ENCODE assay signal across 20 cellular contexts in genomic region chr2:26572589-26572988, GRCh38.
"Had no signal": no experiment of that assay in that cellular context is flagged by ENCODE, and none has a peak within 500 bp of the region (broad histone marks: within the 10 kb centered on the region; RNA-seq: fewer than 3 reads in every experiment).

No MANE protein-coding gene starts in this region.

- H3K4me3 ChIP-seq: breast epithelium, dorsolateral prefrontal cortex, esophagus muscularis mucosa, thoracic aorta, upper lobe of left lung had no signal

- H3K27ac Mint-ChIP-seq: activated naive CD4-positive, alpha-beta T cell treated with anti-CD3 and anti-CD28 coated beads, Interleukin-2, amount 50 U/mL, for 72 hours; activated T-helper 17 cell treated with anti-CD3 and anti-CD28 coated beads, Interleukin-2, amount 50 U/mL, for 72 hours; effector memory CD8-positive, alpha-beta T cell; nephron; T-cell; T-helper 2 cell treated with Interferon-gamma antibody and Interleukin-4, amounts not matched to agents 5 μg/mL and 100 μg/mL, for 36 hours had no signal

- H3K36me3 Mint-ChIP-seq: activated naive CD4-positive, alpha-beta T cell treated with anti-CD3 and anti-CD28 coated beads, Interleukin-2, amount 50 U/mL, for 72 hours; T-cell had no signal

- ATAC-seq: activated naive CD4-positive, alpha-beta T cell treated with anti-CD3 and anti-CD28 coated beads, Interleukin-2, amount 50 U/mL, for 72 hours; activated T-helper 17 cell treated with anti-CD3 and anti-CD28 coated beads, Interleukin-2, amount 50 U/mL, for 72 hours; effector memory CD8-positive, alpha-beta T cell; left ventricle myocardium superior; T-cell had no signal

- H3K9ac ChIP-seq: parathyroid adenoma had no signal

- H2AFZ ChIP-seq: parathyroid adenoma had no signal

- DNase-seq: activated CD4-positive, CD25-positive, alpha-beta regulatory T cell treated with anti-CD3 and anti-CD28 coated beads, Interleukin-2, amount 50 U/mL, for 72 hours; activated T-cell treated with anti-CD3 and anti-CD28 coated beads, Interleukin-2, amount 50 U/mL, for 1 hour; effector memory CD8-positive, alpha-beta T cell; hypothalamus; left ventricle myocardium superior; stimulated activated CD4-positive, alpha-beta T cell treated with anti-CD3 and anti-CD28 coated beads, Interleukin-4, amount 100 ng/mL, for 24 hours; stimulated activated naive CD4-positive, alpha-beta T cell treated with Interleukin-2 at 50 U/mL for 16 hours; T-cell had no signal

- H3K4me1 ChIP-seq: breast epithelium, esophagus muscularis mucosa, parathyroid adenoma had no signal

- H3K9me3 ChIP-seq: breast epithelium, esophagus muscularis mucosa, thoracic aorta, upper lobe of left lung had no signal

- H3K4me3 Mint-ChIP-seq: activated T-helper 17 cell treated with anti-CD3 and anti-CD28 coated beads, Interleukin-2, amount 50 U/mL, for 72 hours; central memory CD8-positive, alpha-beta T cell; effector memory CD8-positive, alpha-beta T cell; nephron; T-cell; T-helper 2 cell treated with Interferon-gamma antibody and Interleukin-4, amounts not matched to agents 5 μg/mL and 100 μg/mL, for 36 hours had no signal

- H3K27ac ChIP-seq: breast epithelium, dorsolateral prefrontal cortex, esophagus muscularis mucosa, parathyroid adenoma, thoracic aorta, upper lobe of left lung, VCaP had no signal

- H3K9me3 Mint-ChIP-seq: activated naive CD4-positive, alpha-beta T cell treated with anti-CD3 and anti-CD28 coated beads, Interleukin-2, amount 50 U/mL, for 72 hours; activated T-helper 17 cell treated with anti-CD3 and anti-CD28 coated beads, Interleukin-2, amount 50 U/mL, for 72 hours; central memory CD8-positive, alpha-beta T cell; effector memory CD8-positive, alpha-beta T cell; nephron; T-cell; T-helper 2 cell treated with Interferon-gamma antibody and Interleukin-4, amounts not matched to agents 5 μg/mL and 100 μg/mL, for 36 hours had no signal

- H3K4me1 Mint-ChIP-seq: activated T-helper 17 cell treated with anti-CD3 and anti-CD28 coated beads, Interleukin-2, amount 50 U/mL, for 72 hours; central memory CD8-positive, alpha-beta T cell; nephron had no signal

- H3K27me3 ChIP-seq: upper lobe of left lung had no signal

- H3K36me3 ChIP-seq: breast epithelium, esophagus muscularis mucosa, thoracic aorta, upper lobe of left lung had no signal

- H3K79me2 ChIP-seq: parathyroid adenoma had no signal
